In the genomic region with DNA sequence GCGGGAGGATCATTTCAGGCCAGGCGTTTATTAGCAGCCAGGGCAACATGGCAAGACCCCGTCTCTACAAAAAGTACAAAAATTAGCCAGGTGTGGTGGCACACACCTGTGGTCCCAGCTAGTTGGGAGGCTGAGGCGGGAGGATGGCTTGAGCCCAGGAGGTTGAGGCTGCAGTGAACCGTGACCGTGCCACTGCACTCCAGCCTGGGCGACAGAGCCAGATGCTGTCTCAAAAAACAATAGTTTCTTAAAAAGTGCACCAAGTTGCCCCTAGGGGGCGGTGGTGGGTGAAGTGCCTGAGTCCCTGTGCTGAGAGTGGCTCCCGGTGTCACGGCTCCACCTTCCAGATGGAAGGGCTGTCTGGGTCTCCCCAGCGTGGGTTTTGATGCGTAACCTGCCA, we compare ENCODE assay signal across 8 cellular contexts.
A peak's percentile ranks its signal among the peaks of the same experiment; 100 is the strongest.
DNase-seq lines count a peak whose midpoint lies in the region; ATAC-seq, FAIRE-seq and TF ChIP-seq lines count a peak whose summit lies in the region.
"Not testable (repeated sequence)": the region's sequence is repeated elsewhere in the genome, so short reads cannot be mapped to it uniquely, and the experiment has no call there.

No MANE protein-coding gene starts in this region.

- not testable (repeated sequence) for H3K27me3 ChIP-seq in GM06990 (replicated peaks; ENCODE audit: control insufficient read depth, insufficient read depth, low read length); keratinocyte (ENCODE audit: control insufficient read depth, extremely low read depth, insufficient read depth, low read length); spleen (replicated peaks in 1 of 7)

- not testable (repeated sequence) for H3K9me3 ChIP-seq in keratinocyte (ENCODE audit: control insufficient read depth, low read depth, low read length); spleen

- intact Hi-C loops in spleen (cut with DNase I; ENCODE audit: low total_unique reads): not testable (repeated sequence)

- not testable (repeated sequence) for H3K27me3 Mint-ChIP-seq in activated CD8-positive, alpha-beta memory T cell treated with anti-CD3 and anti-CD28 coated beads, Interleukin-2, amount 10 ng/mL, durations not matched to agents 7 days and 5 days; chondrocyte (ENCODE audit: low read depth)

- H3K9ac ChIP-seq in keratinocyte (ENCODE audit: control insufficient read depth, extremely low read depth, insufficient read depth, low read length): not testable (repeated sequence)

- not testable (repeated sequence) for H3K36me3 ChIP-seq in GM06990 (ENCODE audit: control insufficient read depth, insufficient read depth, low read length)
- H3K36me3 ChIP-seq in keratinocyte (ENCODE audit: control insufficient read depth in 2 of 2, extremely low read depth in 1 of 2, insufficient read depth in 2 of 2, low read length in 2 of 2) (peaks cover 3 to 21% of the 10 kb centered on the region in 2 experiments), spleen (peaks cover 0 to 24% (median 18%) of the 10 kb centered on the region in 6 donors)

- CTCF ChIA-PET in activated CD8-positive, alpha-beta memory T cell treated with anti-CD3 and anti-CD28 coated beads, Interleukin-2, amount 10 ng/mL, durations not matched to agents 7 days and 5 days (lab: Charles Lee): interaction anchor here (1.0 to 4.7 kb wide), 11 partner anchors 8 to 225 kb away, joined by 3 to 59 read pairs (median 13); a partner anchor contains a TSS

- H3K4me2 ChIP-seq in keratinocyte (ENCODE audit: control insufficient read depth, extremely low read depth, insufficient read depth, low read depth, low read length): not testable (repeated sequence)

- ATAC-seq in activated CD8-positive, alpha-beta memory T cell treated with anti-CD3 and anti-CD28 coated beads, Interleukin-2, amount 10 ng/mL, durations not matched to agents 7 days and 5 days: peak; percentile 43

- H3K4me3 Mint-ChIP-seq in activated CD8-positive, alpha-beta memory T cell treated with anti-CD3 and anti-CD28 coated beads, Interleukin-2, amount 10 ng/mL, durations not matched to agents 7 days and 5 days; chondrocyte (ENCODE audit: unreplicated experiment): not testable (repeated sequence)

- not testable (repeated sequence) for DNase-seq in GM06990 (ENCODE audit: extremely low read depth, insufficient read length); chondrocyte (ENCODE audit: low spot score); keratinocyte (ENCODE audit: low read depth, low spot score)
- DNase-seq in NAMALWA (ENCODE audit: low spot score) (peak; percentile 87), SIG-M5 treated with dmso at 0.1 percent for 504 hours (lab: John Stamatoyannopoulos, UW; ENCODE audit: unreplicated experiment) (peak; percentile 47), spleen (peak; percentile 76), urothelium cell line (ENCODE audit: low spot score) (peak; percentile 55)
- DNase-seq in activated CD8-positive, alpha-beta memory T cell treated with anti-CD3 and anti-CD28 coated beads, Interleukin-2, amount 10 ng/mL, durations not matched to agents 7 days and 5 days: peak; percentile 70

- H3K9me1 ChIP-seq in keratinocyte (ENCODE audit: control insufficient read depth, extremely low read depth, insufficient read depth, low read length): not testable (repeated sequence)

- not testable (repeated sequence) for H3K27ac Mint-ChIP-seq in activated CD8-positive, alpha-beta memory T cell treated with anti-CD3 and anti-CD28 coated beads, Interleukin-2, amount 10 ng/mL, durations not matched to agents 7 days and 5 days; chondrocyte (ENCODE audit: unreplicated experiment)

- dilution Hi-C loops in keratinocyte (cut with MboI; ENCODE audit: extremely low pct_ligation_motif_present, low sequenced_read_pairs): not testable (repeated sequence)

- TF ChIP-seq POLR2A in spleen (IDR thresholded peaks at IDR 0.05): not testable (repeated sequence)

- not testable (repeated sequence) for H2AFZ ChIP-seq in keratinocyte (ENCODE audit: control insufficient read depth, low read length)

- not testable (repeated sequence) for H3K4me1 ChIP-seq in keratinocyte (ENCODE audit: control insufficient read depth, extremely low read depth, insufficient read depth, low read length)
- peaks cover 7 to 80% (median 34%) of the 10 kb centered on the region in 6 donors for H3K4me1 ChIP-seq in spleen

- TF ChIP-seq CTCF in GM06990 (IDR thresholded peaks at IDR 0.05; ENCODE audit: insufficient read depth, low read length, poor library complexity, severe bottlenecking) (peak; percentile 70), chondrocyte (IDR thresholded peaks at IDR 0.05) (peak; percentile 81), keratinocyte (optimal IDR thresholded peaks at IDR 0.05 in 1 of 3, IDR thresholded peaks at IDR 0.05 in 1 of 3, conservative IDR thresholded peaks at IDR 0.05 in 1 of 3; ENCODE audit: extremely low read depth in 1 of 3, insufficient read depth in 2 of 3, low read length in 3 of 3) (peak; percentile 64 to 69 (median 69)), spleen (IDR thresholded peaks at IDR 0.05 in 8 of 11, conservative IDR thresholded peaks at IDR 0.05 in 3 of 11) (peak in 9 of 11 experiments; percentile 17 to 61 (median 49))

- H4K20me1 ChIP-seq in keratinocyte (ENCODE audit: control insufficient read depth, extremely low read depth, insufficient read depth, low read length): peaks cover 15% of the 10 kb centered on the region

- H3K9me3 Mint-ChIP-seq in activated CD8-positive, alpha-beta memory T cell treated with anti-CD3 and anti-CD28 coated beads, Interleukin-2, amount 10 ng/mL, durations not matched to agents 7 days and 5 days (ENCODE audit: low read depth); chondrocyte (ENCODE audit: low read depth): not testable (repeated sequence)

- peaks cover 40% of the 10 kb centered on the region for H3K79me2 ChIP-seq in keratinocyte (ENCODE audit: control insufficient read depth, insufficient read depth, low read length)

- not testable (repeated sequence) for H3K4me1 Mint-ChIP-seq in activated CD8-positive, alpha-beta memory T cell treated with anti-CD3 and anti-CD28 coated beads, Interleukin-2, amount 10 ng/mL, durations not matched to agents 7 days and 5 days
- peaks cover 39% of the 10 kb centered on the region for H3K4me1 Mint-ChIP-seq in chondrocyte (ENCODE audit: low read depth)

- H3K36me3 Mint-ChIP-seq in activated CD8-positive, alpha-beta memory T cell treated with anti-CD3 and anti-CD28 coated beads, Interleukin-2, amount 10 ng/mL, durations not matched to agents 7 days and 5 days; chondrocyte (ENCODE audit: low read depth): not testable (repeated sequence)

- not testable (repeated sequence) for H3K4me3 ChIP-seq in GM06990 (replicated peaks; ENCODE audit: low read depth, low read length); keratinocyte (ENCODE audit: control insufficient read depth in 2 of 3, extremely low read depth in 1 of 3, insufficient read depth in 2 of 3, low read depth in 1 of 3, low read length in 3 of 3); spleen

- not testable (repeated sequence) for FAIRE-seq in keratinocyte (lab: Jason Lieb, UNC); urothelium cell line (lab: Jason Lieb, UNC)

- H3K27ac ChIP-seq in keratinocyte (ENCODE audit: control insufficient read depth, insufficient read depth, low read length): not testable (repeated sequence)
- peak overlapping the region in 1 of 8 donors; percentile 7 for H3K27ac ChIP-seq in spleen

- 57 to 64% (median 60%) methylated on average over 11 to 12 of the region's 12 CpGs for whole genome bisulfite sequencing in spleen, 5 donors
